In genomic region chr13:31159306-31159705, GRCh38 we compare ENCODE assay signal across 10 cellular contexts. TPM values are rescaled to one million over a fixed set of nuclear protein-coding genes. Genes with fewer than 3 reads are reported as not detected.
DNase-seq lines count a peak whose midpoint lies in the region; ATAC-seq, FAIRE-seq and TF ChIP-seq lines count a peak whose summit lies in the region.
"Had no signal": no experiment of that assay in that cellular context is flagged by ENCODE, and none has a peak within 500 bp of the region (broad histone marks: within the 10 kb centered on the region; RNA-seq: fewer than 3 reads in every experiment).

No MANE protein-coding gene starts in this region.

- no peak for ATAC-seq in HG03045 (IDR thresholded peaks at IDR 0.05; ENCODE audit: unreplicated experiment)

- peaks cover 17 to 43% (median 31%) of the 10 kb centered on the region in 10 experiments for H3K4me1 ChIP-seq in BLaER1 treated with 17β-estradiol and CSF1 and Interleukin-3, amounts not matched to agents 10 nM and 100 nM
- peaks cover 22% of the 10 kb centered on the region for H3K4me1 ChIP-seq in HUES48 (ENCODE audit: control insufficient read depth, insufficient read depth, low read length)
- H3K4me1 ChIP-seq in kidney (ENCODE audit: control insufficient read depth in 1 of 2, insufficient read depth in 1 of 2, low read depth in 1 of 2, low read length in 2 of 2): peaks cover 0 to 14% of the 10 kb centered on the region in 2 donors

- H4K20me1 ChIP-seq in BLaER1 treated with 17β-estradiol and CSF1 and Interleukin-3, amounts not matched to agents 10 nM and 100 nM: peaks cover 30 to 73% (median 56%) of the 10 kb centered on the region in 11 experiments; a peak in 21 of 22 replicates

- no peak for TF ChIP-seq CTCF in kidney epithelial cell (IDR thresholded peaks at IDR 0.05; ENCODE audit: insufficient read depth, low read length, poor library complexity, severe bottlenecking)
- no peak for TF ChIP-seq CTCF in kidney (IDR thresholded peaks at IDR 0.05; ENCODE audit: borderline replicate concordance, extremely low read depth, insufficient read depth)

- no peaks in the 10 kb centered on the region for H3K9me3 ChIP-seq in BLaER1 treated with 17β-estradiol and CSF1 and Interleukin-3, amounts not matched to agents 10 nM and 100 nM (replicated peaks in 1 of 11)
- H3K9me3 ChIP-seq in HUES48 (ENCODE audit: control insufficient read depth, insufficient read depth, low read length) (no peaks in the 10 kb centered on the region), kidney (ENCODE audit: control insufficient read depth in 1 of 2, low read length in 2 of 2) (no peaks in the 10 kb centered on the region)
- H3K9me3 ChIP-seq: neutrophil, Peyer's patch had no signal

- H3K27ac ChIP-seq in BLaER1 treated with 17β-estradiol and CSF1 and Interleukin-3, amounts not matched to agents 10 nM and 100 nM: no peak overlapping the region
- no peak overlapping the region for H3K27ac ChIP-seq in HUES48 (ENCODE audit: low read depth, low read length)
- H3K27ac ChIP-seq in kidney (ENCODE audit: low read depth in 2 of 2, low read length in 2 of 2): no peak overlapping the region
- H3K27ac ChIP-seq: neutrophil, Peyer's patch had no signal

- intact Hi-C loops in activated T-helper 2 cell treated with anti-CD3 and anti-CD28 coated beads, Interferon-gamma antibody, Interleukin-2, Interleukin-4, amounts not matched to agents 10 μg/mL and 5 μg/mL and 100 μg/mL, durations not matched to agents 14 hours and 24 hours and 36 hours (cut with micrococcal nuclease): no loop called here
- intact Hi-C loops in kidney (cut with DNase I): no loop called here

- peak overlapping the region; percentile 81 to 94 (median 87); a peak in 18 of 22 replicates for H3K9ac ChIP-seq in BLaER1 treated with 17β-estradiol and CSF1 and Interleukin-3, amounts not matched to agents 10 nM and 100 nM
- no peak overlapping the region for H3K9ac ChIP-seq in HUES48 (ENCODE audit: low read depth, low read length)
- no peak overlapping the region for H3K9ac ChIP-seq in kidney (ENCODE audit: low read length in 2 of 2)

- H3K9me3 Mint-ChIP-seq in activated T-helper 2 cell treated with anti-CD3 and anti-CD28 coated beads, Interferon-gamma antibody, Interleukin-2, Interleukin-4, amounts not matched to agents 10 μg/mL and 5 μg/mL and 100 μg/mL, durations not matched to agents 14 hours and 24 hours and 36 hours: no peaks in the 10 kb centered on the region

- H3K36me3 Mint-ChIP-seq in activated T-helper 2 cell treated with anti-CD3 and anti-CD28 coated beads, Interferon-gamma antibody, Interleukin-2, Interleukin-4, amounts not matched to agents 10 μg/mL and 5 μg/mL and 100 μg/mL, durations not matched to agents 14 hours and 24 hours and 36 hours (ENCODE audit: low read depth): peaks cover 58% of the 10 kb centered on the region

- H3K4me3 ChIP-seq in BLaER1 treated with 17β-estradiol and CSF1 and Interleukin-3, amounts not matched to agents 10 nM and 100 nM: peak overlapping the region; percentile 83 to 98 (median 96); a peak in 19 of 20 replicates
- H3K4me3 ChIP-seq in HUES48 (ENCODE audit: low read depth, low read length) (peak overlapping the region; percentile 99; the same call in 1 of the 2 replicates), kidney epithelial cell (ENCODE audit: low read depth, low read length) (peak overlapping the region; percentile 84), kidney (ENCODE audit: low read length in 2 of 2) (no peak overlapping the region)

- no peaks in the 10 kb centered on the region for H3K27me3 Mint-ChIP-seq in activated T-helper 2 cell treated with anti-CD3 and anti-CD28 coated beads, Interferon-gamma antibody, Interleukin-2, Interleukin-4, amounts not matched to agents 10 μg/mL and 5 μg/mL and 100 μg/mL, durations not matched to agents 14 hours and 24 hours and 36 hours (ENCODE audit: low read depth)

- peak overlapping the region; percentile 95 for H3K4me3 Mint-ChIP-seq in activated T-helper 2 cell treated with anti-CD3 and anti-CD28 coated beads, Interferon-gamma antibody, Interleukin-2, Interleukin-4, amounts not matched to agents 10 μg/mL and 5 μg/mL and 100 μg/mL, durations not matched to agents 14 hours and 24 hours and 36 hours (ENCODE audit: low read depth)

- no peak for DNase-seq in activated T-helper 2 cell treated with anti-CD3 and anti-CD28 coated beads, Interferon-gamma antibody, Interleukin-2, Interleukin-4, amounts not matched to agents 10 μg/mL and 5 μg/mL and 100 μg/mL, durations not matched to agents 14 hours and 24 hours and 36 hours (ENCODE audit: low spot score)
- DNase-seq in kidney epithelial cell (ENCODE audit: low read depth): no peak
- DNase-seq in kidney: no peak
- no peak for DNase-seq in HPDE6-E6E7 (ENCODE audit: extremely low spot score)
- DNase-seq in NAMALWA (ENCODE audit: low spot score): no peak
- DNase-seq: Peyer's patch had no signal

- peaks cover 37 to 53% (median 50%) of the 10 kb centered on the region in 11 experiments for H3K36me3 ChIP-seq in BLaER1 treated with 17β-estradiol and CSF1 and Interleukin-3, amounts not matched to agents 10 nM and 100 nM
- peaks cover 41% of the 10 kb centered on the region for H3K36me3 ChIP-seq in HUES48 (ENCODE audit: control insufficient read depth, insufficient read depth, low read length)
- H3K36me3 ChIP-seq in kidney epithelial cell (ENCODE audit: control insufficient read depth, insufficient read depth, low read length): no peaks in the 10 kb centered on the region
- H3K36me3 ChIP-seq in kidney (ENCODE audit: control insufficient read depth in 1 of 2, insufficient read depth in 2 of 2, low read length in 2 of 2): peaks cover 7 to 8% of the 10 kb centered on the region in 2 donors

- H3K4me2 ChIP-seq in BLaER1 treated with 17β-estradiol and CSF1 and Interleukin-3, amounts not matched to agents 10 nM and 100 nM: peak overlapping the region; percentile 80 to 98 (median 90)

- peaks cover 46% of the 10 kb centered on the region for H3K4me1 Mint-ChIP-seq in activated T-helper 2 cell treated with anti-CD3 and anti-CD28 coated beads, Interferon-gamma antibody, Interleukin-2, Interleukin-4, amounts not matched to agents 10 μg/mL and 5 μg/mL and 100 μg/mL, durations not matched to agents 14 hours and 24 hours and 36 hours (ENCODE audit: low read depth)

- peak overlapping the region; percentile 50 for H3K27ac Mint-ChIP-seq in activated T-helper 2 cell treated with anti-CD3 and anti-CD28 coated beads, Interferon-gamma antibody, Interleukin-2, Interleukin-4, amounts not matched to agents 10 μg/mL and 5 μg/mL and 100 μg/mL, durations not matched to agents 14 hours and 24 hours and 36 hours

- H3K27me3 ChIP-seq in BLaER1 treated with 17β-estradiol and CSF1 and Interleukin-3, amounts not matched to agents 10 nM and 100 nM: no peaks in the 10 kb centered on the region
- H3K27me3 ChIP-seq in HUES48 (ENCODE audit: control insufficient read depth, insufficient read depth, low read length): no peaks in the 10 kb centered on the region
- H3K27me3 ChIP-seq in kidney epithelial cell (ENCODE audit: control insufficient read depth, insufficient read depth, low read length): no peaks in the 10 kb centered on the region
- H3K27me3 ChIP-seq: neutrophil, Peyer's patch had no signal

- FAIRE-seq in kidney (lab: Jason Lieb, UNC): no peak

RNA-seq across cellular contexts. Expression of gene HSPH1, which starts 2.4 kb away (rescaled TPM):
- 269 and 274 TPM in 2 replicates for total RNA-seq in activated T-helper 2 cell treated with anti-CD3 and anti-CD28 coated beads, Interferon-gamma antibody, Interleukin-2, Interleukin-4, amounts not matched to agents 10 μg/mL and 5 μg/mL and 100 μg/mL, durations not matched to agents 14 hours and 24 hours and 36 hours
- 51.4 and 52.3 TPM in 2 replicates for total RNA-seq in kidney epithelial cell
- 46.2 TPM for total RNA-seq in kidney
- polyA plus RNA-seq in kidney (ENCODE audit: insufficient read depth, low read depth, low replicate concordance): 66.2 TPM

RNA-seq across cellular contexts. Expression of gene B3GLCT, which starts 40.5 kb away (rescaled TPM):
- 4.3 and 4.7 TPM in 2 replicates for total RNA-seq in activated T-helper 2 cell treated with anti-CD3 and anti-CD28 coated beads, Interferon-gamma antibody, Interleukin-2, Interleukin-4, amounts not matched to agents 10 μg/mL and 5 μg/mL and 100 μg/mL, durations not matched to agents 14 hours and 24 hours and 36 hours
- total RNA-seq in kidney epithelial cell (14.1 and 18.1 TPM in 2 replicates), kidney (7.7 TPM)
- 5.9 TPM for polyA plus RNA-seq in kidney (ENCODE audit: insufficient read depth, low read depth, low replicate concordance)

Comparison
In these comparisons a context has a peak if more than half of its experiments do, and no peak if none do; other contexts are left out.
1. H3K4me3 ChIP-seq: peak in BLaER1 treated with 17β-estradiol and CSF1 and Interleukin-3, amounts not matched to agents 10 nM and 100 nM (10 of 10), HUES48 (single experiment) and kidney epithelial cell (single experiment); none in kidney (0 of 2).
2. H3K9ac ChIP-seq: peak in BLaER1 treated with 17β-estradiol and CSF1 and Interleukin-3, amounts not matched to agents 10 nM and 100 nM (11 of 11); none in HUES48 (single experiment) and kidney (0 of 2).